Comparison of ENCODE assay signal across 9 cellular contexts in the genomic region with DNA sequence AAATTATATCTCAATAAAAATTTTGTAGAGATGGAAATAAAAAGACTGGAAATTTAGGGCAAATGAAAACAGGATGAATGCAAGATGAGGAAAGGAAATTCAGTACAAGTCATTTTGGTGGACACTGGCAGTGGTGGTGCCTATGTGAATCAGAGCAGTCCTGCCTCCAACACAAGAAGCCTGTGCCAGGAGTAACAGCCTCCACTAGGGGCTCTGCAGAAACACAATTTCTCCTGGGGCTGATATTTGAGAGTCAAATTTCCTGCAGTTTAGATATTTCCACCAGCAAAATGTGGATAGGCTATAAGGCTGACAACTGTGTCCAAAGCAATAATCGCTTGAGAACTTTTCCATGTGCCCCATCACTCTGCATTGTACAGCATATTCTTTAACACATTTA. TPM values are rescaled to one million over a fixed set of nuclear protein-coding genes. Genes with fewer than 3 reads are reported as not detected.
DNase-seq lines count a peak whose midpoint lies in the region; ATAC-seq and TF ChIP-seq lines count a peak whose summit lies in the region.
"Had no signal": no experiment of that assay in that cellular context is flagged by ENCODE, and none has a peak within 500 bp of the region (broad histone marks: within the 10 kb centered on the region; RNA-seq: fewer than 3 reads in every experiment).

No MANE protein-coding gene starts in this region.

- TF ChIP-seq CTCF in AG09319 (IDR thresholded peaks at IDR 0.05; ENCODE audit: low read depth, low read length) (peak; percentile 42), epithelial cell of esophagus (IDR thresholded peaks at IDR 0.05; ENCODE audit: insufficient read depth, low read depth, low read length, missing control alignments) (peak; percentile 67)

- ATAC-seq in HG03095 (IDR thresholded peaks at IDR 0.05; ENCODE audit: unreplicated experiment) (no peak), GM19452 (IDR thresholded peaks at IDR 0.05; ENCODE audit: unreplicated experiment) (no peak), GM18498 (IDR thresholded peaks at IDR 0.05; ENCODE audit: unreplicated experiment) (no peak)

- H3K4me3 ChIP-seq in epithelial cell of esophagus (ENCODE audit: low read length), result no peak overlapping the region

- no peak for DNase-seq in AG09319 (ENCODE audit: extremely low read depth, low read depth)
- DNase-seq in M059J (ENCODE audit: low read depth), result peak; percentile 9
- peak; percentile 42 for DNase-seq in epithelial cell of esophagus (ENCODE audit: low read depth)
- DNase-seq in midbrain (lab: John Stamatoyannopoulos, UW), result peak; percentile 63
- DNase-seq in activated T-cell treated with anti-CD3 and anti-CD28 coated beads for 4 hours, result no peak
- DNase-seq: activated naive CD4-positive, alpha-beta T cell had no signal

RNA-seq across cellular contexts. Expression of a gene that starts 4.7 kb away (rescaled TPM):
- total RNA-seq in M059J (2014; rRNA removed; shearing (Covaris generic)), result 2.8 and 3.3 TPM in 2 replicates

Comparison
In these comparisons a context has a peak if more than half of its experiments do, and no peak if none do; other contexts are left out.
1. DNase-seq: peak in M059J (single experiment), epithelial cell of esophagus (single experiment) and midbrain (single experiment); none in AG09319 (single experiment) and activated T-cell treated with anti-CD3 and anti-CD28 coated beads for 4 hours (single experiment).